In the genomic region with DNA sequence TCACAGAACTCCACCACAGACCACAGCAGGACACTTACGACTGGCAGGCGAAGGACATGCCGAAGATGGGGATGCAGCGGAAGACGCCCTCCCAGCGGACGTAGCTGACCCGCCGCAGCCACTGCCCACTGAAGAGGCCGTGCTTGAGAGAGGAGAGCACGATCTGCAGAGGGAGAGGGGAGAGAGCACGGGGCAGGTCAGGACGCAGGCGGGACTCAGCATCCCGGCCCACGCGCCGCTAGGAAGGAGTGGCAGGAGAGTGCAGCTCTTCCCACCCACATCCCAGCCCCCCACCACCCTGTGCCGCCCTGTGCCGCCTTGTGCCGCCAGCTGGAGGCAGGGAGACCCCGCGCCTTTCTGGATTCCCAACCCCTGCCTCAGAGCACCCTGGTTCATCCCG, we compare ENCODE assay signal across 21 cellular contexts. TPM values are rescaled to one million over a fixed set of nuclear protein-coding genes. Genes with fewer than 3 reads are reported as not detected.
A peak's percentile ranks its signal among the peaks of the same experiment; 100 is the strongest.
DNase-seq lines count a peak whose midpoint lies in the region; FAIRE-seq and TF ChIP-seq lines count a peak whose summit lies in the region.
"Had no signal": no experiment of that assay in that cellular context is flagged by ENCODE, and none has a peak within 500 bp of the region (broad histone marks: within the 10 kb centered on the region; RNA-seq: fewer than 3 reads in every experiment).

No MANE protein-coding gene starts in this region.

- CTCF ChIA-PET in RWPE1 (lab: Yijun Ruan, JAX) (no interaction called here), H1 (lab: Charles Lee; ENCODE audit: partially characterized antibody) (interaction anchor here (0.6 to 3.5 kb wide), 6 partner anchors 9 to 165 kb away, joined by 3 to 15 read pairs (median 4); no protein-coding TSS in a partner anchor)

- no peak overlapping the region for H4K91ac ChIP-seq in H1 (replicated peaks; ENCODE audit: insufficient read length, low read length)

- H3K9me3 Mint-ChIP-seq in type B pancreatic cell, result no peaks in the 10 kb centered on the region
- H3K9me3 Mint-ChIP-seq: CD14-positive monocyte; CD4-positive, alpha-beta memory T cell; HFFc6; IgD-negative memory B cell had no signal

- H3K4me1 ChIP-seq in BLaER1 (peaks cover 28% of the 10 kb centered on the region), H1 (replicated peaks in 1 of 4; ENCODE audit: control insufficient read depth in 3 of 4, insufficient read depth in 4 of 4, low read length in 3 of 4) (peaks cover 0 to 11% (median 0%) of the 10 kb centered on the region in 4 experiments; a peak in 3 of 7 replicates)

- no peak overlapping the region for H3K4me3 Mint-ChIP-seq in type B pancreatic cell
- H3K4me3 Mint-ChIP-seq: CD14-positive monocyte; CD4-positive, alpha-beta memory T cell; HFFc6; IgD-negative memory B cell had no signal

- no peak overlapping the region for H3K4ac ChIP-seq in H1 (replicated peaks; ENCODE audit: insufficient read length, low read depth, low read length)

- TF ChIP-seq POLR2A in H1 (IDR thresholded peaks at IDR 0.05; ENCODE audit: control extremely low read depth in 1 of 2, low read depth in 2 of 2, low read length in 2 of 2), result no peak

- H3K18ac ChIP-seq in H1 (ENCODE audit: extremely low read depth, low read length), result no peak overlapping the region

- no peak for FAIRE-seq in H1 (lab: Jason Lieb, UNC)
- FAIRE-seq: A204.1, GM12892, GM18507, H54, HepG2 had no signal

- peak overlapping the region; percentile 71; the same call in 1 of the 2 replicates for H4K8ac ChIP-seq in H1 (ENCODE audit: extremely low read depth, insufficient read depth, low read length)

- H3K4me2 ChIP-seq in BLaER1 (no peak overlapping the region), H1 (ENCODE audit: insufficient read depth in 1 of 2, low read depth in 2 of 2, low read length in 2 of 2) (no peak overlapping the region)

- no peaks in the 10 kb centered on the region for H3K23me2 ChIP-seq in H1 (ENCODE audit: low read depth, low read length)

- no peak for DNase-seq in RWPE1 (ENCODE audit: low spot score)
- DNase-seq in H1 (ENCODE audit: low read depth in 1 of 2, low spot score in 2 of 2), result no peak
- DNase-seq in iPS-NIHi11 (ENCODE audit: low spot score), result peak; percentile 25
- no peak for DNase-seq in type B pancreatic cell (ENCODE audit: extremely low spot score, unreplicated experiment)
- no peak for DNase-seq in midbrain (lab: John Stamatoyannopoulos, UW)
- DNase-seq in NCI-H2227 treated with DMSO at 0.1 percent for 48 hours (lab: John Stamatoyannopoulos, UW), result no peak
- DNase-seq: ACHN; CD4-positive, alpha-beta memory T cell; DMS153; DMS79; GDM1; GM23248; HFFc6 had no signal

- H3K79me1 ChIP-seq in H1 (ENCODE audit: low read depth, low read length), result peaks cover 4% of the 10 kb centered on the region

- no peak overlapping the region for H2BK12ac ChIP-seq in H1 (ENCODE audit: low read depth, low read length)

- H2BK120ac ChIP-seq in H1 (replicated peaks; ENCODE audit: low read depth, low read length), result no peak overlapping the region

- no peak overlapping the region for H2BK20ac ChIP-seq in H1 (ENCODE audit: low read length)

- H3K36me3 Mint-ChIP-seq in type B pancreatic cell, result peaks cover 3% of the 10 kb centered on the region

- TF ChIP-seq RAD21 in H1 (IDR thresholded peaks at IDR 0.05 in 1 of 2, conservative IDR thresholded peaks at IDR 0.05 in 1 of 2; ENCODE audit: low read depth in 2 of 2, low read length in 2 of 2), result no peak

- WGBS in H1 (ENCODE audit: extremely low coverage in 1 of 2, insufficient coverage in 1 of 2, insufficient read length in 1 of 2, insufficient replicate concordance in 2 of 2, low coverage in 1 of 2, low lambda C conversion rate in 2 of 2, missing lambda C conversion rate in 1 of 2), 2 experiments, result 91% methylated on average over 20 of the region's 24 CpGs; no CpG with 5 or more reads in 1 of the 2 experiments

- H4K20me1 ChIP-seq in BLaER1, result peaks cover 19% of the 10 kb centered on the region; the same call in 1 of the 2 replicates
- peaks cover 11 to 13% of the 10 kb centered on the region in 2 experiments for H4K20me1 ChIP-seq in H1 (replicated peaks in 1 of 2; ENCODE audit: control insufficient read depth in 1 of 2, insufficient read depth in 2 of 2, low read length in 2 of 2)

- no peak overlapping the region for H3K27ac ChIP-seq in BLaER1
- H3K27ac ChIP-seq in RWPE1, result peak overlapping the region; percentile 24
- no peak overlapping the region for H3K27ac ChIP-seq in H1 (ENCODE audit: low read depth, low read length)
- H3K27ac ChIP-seq: GM23248 had no signal

- H3K56ac ChIP-seq in H1 (replicated peaks; ENCODE audit: insufficient read length, low read depth, low read length), result no peak overlapping the region

- H3K27ac Mint-ChIP-seq in type B pancreatic cell, result no peak overlapping the region
- H3K27ac Mint-ChIP-seq: HFFc6, IgD-negative memory B cell had no signal

- H3K36me3 ChIP-seq in BLaER1 (peaks cover 86% of the 10 kb centered on the region), H1 (ENCODE audit: control insufficient read depth in 2 of 4, insufficient read depth in 4 of 4, low read length in 3 of 4) (peaks cover 2 to 8% (median 5%) of the 10 kb centered on the region in 4 experiments; a peak in 4 of 8 replicates)

- no peak overlapping the region for H3K14ac ChIP-seq in H1 (ENCODE audit: insufficient read length)

- H3K4me3 ChIP-seq in BLaER1 (no peak overlapping the region), H1 (ENCODE audit: extremely low read depth in 1 of 4, insufficient read depth in 2 of 4, low read depth in 3 of 4, low read length in 4 of 4) (no peak overlapping the region)
- H3K4me3 ChIP-seq: GM23248 had no signal

- POLR2A ChIA-PET in RWPE1 (lab: Yijun Ruan, JAX; ENCODE audit: low non-redundant PET), result no interaction called here
- POLR2A ChIA-PET in H1 (lab: Charles Lee; ENCODE audit: partially characterized antibody), result no interaction called here

- H3K9ac ChIP-seq in BLaER1, result 0 out of 2 replicates have a peak overlapping the region, but pooled peaks have one; percentile 29
- no peak overlapping the region for H3K9ac ChIP-seq in H1 (replicated peaks in 1 of 4; ENCODE audit: extremely low read depth in 1 of 4, low read depth in 3 of 4, low read length in 3 of 4)
- H3K9ac ChIP-seq: GM23248 had no signal

- no peak overlapping the region for H2AK5ac ChIP-seq in H1 (ENCODE audit: low read depth, low read length)

- TF ChIP-seq EP300 in H1 (IDR thresholded peaks at IDR 0.05; ENCODE audit: borderline replicate concordance in 1 of 2, low read depth in 2 of 2, low read length in 2 of 2), result no peak

- no peak for TF ChIP-seq CTCF in RWPE1 (conservative IDR thresholded peaks at IDR 0.05; ENCODE audit: low read depth)
- TF ChIP-seq CTCF in H1 (IDR thresholded peaks at IDR 0.05; ENCODE audit: control extremely low read depth in 1 of 3, insufficient read depth in 1 of 3, low read depth in 1 of 3, low read length in 3 of 3), result no peak
- no peak for TF ChIP-seq CTCF in type B pancreatic cell (conservative IDR thresholded peaks at IDR 0.05)

- no peak overlapping the region for H2AFZ ChIP-seq in H1 (ENCODE audit: low read length)
- H2AFZ ChIP-seq: GM23248 had no signal

- H3K23ac ChIP-seq in H1 (ENCODE audit: insufficient read length), result no peak overlapping the region

- no peak overlapping the region for H2BK15ac ChIP-seq in H1 (ENCODE audit: low read length)

- H3K79me2 ChIP-seq in H1 (ENCODE audit: control insufficient read depth in 1 of 2, insufficient read depth in 2 of 2, low read length in 2 of 2), result no peaks in the 10 kb centered on the region

- no peak overlapping the region for H4K5ac ChIP-seq in H1 (ENCODE audit: insufficient read length, low read depth, low read length)

- H3K27me3 ChIP-seq in BLaER1, result no peaks in the 10 kb centered on the region
- H3K27me3 ChIP-seq in H1 (replicated peaks in 1 of 4; ENCODE audit: control insufficient read depth in 3 of 4, extremely low read depth in 1 of 4, insufficient read depth in 3 of 4, low read length in 3 of 4), result no peaks in the 10 kb centered on the region

- no peaks in the 10 kb centered on the region for H3K27me3 Mint-ChIP-seq in type B pancreatic cell
- H3K27me3 Mint-ChIP-seq: CD4-positive, alpha-beta memory T cell; IgD-negative memory B cell had no signal

- no peak overlapping the region for H2BK5ac ChIP-seq in H1 (ENCODE audit: low read depth, low read length)

- no peaks in the 10 kb centered on the region for H3K4me1 Mint-ChIP-seq in type B pancreatic cell (ENCODE audit: unreplicated experiment)

- H3K9me3 ChIP-seq in BLaER1 (no peaks in the 10 kb centered on the region), H1 (ENCODE audit: insufficient read depth in 2 of 2, low read depth in 1 of 2, low read length in 1 of 2) (no peaks in the 10 kb centered on the region)

RNA-seq across cellular contexts. Expression of gene SLC38A10, which starts 14.5 kb away (rescaled TPM):
- total RNA-seq in H1 (2021; fragmentation: NEBNext Ultra II Directional; extraction: Animal tissue kit (Norgen Biotek cat#: 25700)), result 35.7 and 41.0 TPM in 2 replicates
- 26.4 and 44.4 TPM in 2 replicates for polyA plus RNA-seq in H1 (2011; rRNA removed)
- polyA plus RNA-seq in H1 (2011; cell fraction: cytosol; rRNA removed), result 26.3 TPM
- polyA plus RNA-seq in H1 (2011; cell fraction: nucleus; rRNA removed), result 76.9 TPM
- 24.8 to 37.5 TPM (median 34.7 TPM) in 4 replicates for polyA plus RNA-seq in H1 (2012, experiment 1 of 2)
- polyA plus RNA-seq in H1 (2012, experiment 2 of 2), result 22.5 TPM
- 29.8 TPM for polyA plus RNA-seq in H1 (2013, experiment 1 of 2)
- polyA plus RNA-seq in H1 (2013, experiment 2 of 2), result 28.9 TPM
- 35.9 and 40.0 TPM in 2 replicates for polyA minus RNA-seq in H1 (2011; rRNA and poly(A)+ RNA removed)
- polyA minus RNA-seq in H1 (2011; cell fraction: cytosol; rRNA and poly(A)+ RNA removed), result 38.1 TPM
- polyA minus RNA-seq in H1 (2011; cell fraction: nucleus; rRNA and poly(A)+ RNA removed), result 47.8 TPM
- 85.0 and 118 TPM in 2 replicates for total RNA-seq in type B pancreatic cell (ENCODE audit: low replicate concordance)

RNA-seq across cellular contexts. Expression of gene NDUFAF8, which starts 41.5 kb away (rescaled TPM):
- total RNA-seq in H1 (2021; fragmentation: NEBNext Ultra II Directional; extraction: Animal tissue kit (Norgen Biotek cat#: 25700)), result 48.9 and 60.2 TPM in 2 replicates
- 91.1 and 95.6 TPM in 2 replicates for polyA plus RNA-seq in H1 (2011; rRNA removed)
- polyA plus RNA-seq in H1 (2011; cell fraction: cytosol; rRNA removed), result 88.1 TPM
- polyA plus RNA-seq in H1 (2011; cell fraction: nucleus; rRNA removed), result 56.3 TPM
- polyA plus RNA-seq in H1 (2012, experiment 1 of 2), result 123 to 151 TPM (median 134 TPM) in 4 replicates
- polyA plus RNA-seq in H1 (2012, experiment 2 of 2), result 129 TPM
- polyA plus RNA-seq in H1 (2013, experiment 1 of 2), result 160 TPM
- 163 TPM for polyA plus RNA-seq in H1 (2013, experiment 2 of 2)
- 7.2 and 14.2 TPM in 2 replicates for polyA minus RNA-seq in H1 (2011; rRNA and poly(A)+ RNA removed)
- 20.0 TPM for polyA minus RNA-seq in H1 (2011; cell fraction: cytosol; rRNA and poly(A)+ RNA removed)
- 21.6 TPM for polyA minus RNA-seq in H1 (2011; cell fraction: nucleus; rRNA and poly(A)+ RNA removed)
- total RNA-seq in type B pancreatic cell (ENCODE audit: low replicate concordance), result 56.9 and 82.3 TPM in 2 replicates

RNA-seq across cellular contexts. Expression of gene TEPSIN, which starts 41.7 kb away (rescaled TPM):
- total RNA-seq in H1 (2021; fragmentation: NEBNext Ultra II Directional; extraction: Animal tissue kit (Norgen Biotek cat#: 25700)), result 22.9 and 26.0 TPM in 2 replicates
- polyA plus RNA-seq in H1 (2011; rRNA removed), result 28.0 and 59.8 TPM in 2 replicates
- polyA plus RNA-seq in H1 (2011; cell fraction: cytosol; rRNA removed), result 31.4 TPM
- 172 TPM for polyA plus RNA-seq in H1 (2011; cell fraction: nucleus; rRNA removed)
- polyA plus RNA-seq in H1 (2012, experiment 1 of 2), result 16.6 to 27.7 TPM (median 21.3 TPM) in 4 replicates
- polyA plus RNA-seq in H1 (2012, experiment 2 of 2), result 14.6 TPM
- polyA plus RNA-seq in H1 (2013, experiment 1 of 2), result 24.1 TPM
- 19.1 TPM for polyA plus RNA-seq in H1 (2013, experiment 2 of 2)
- polyA minus RNA-seq in H1 (2011; rRNA and poly(A)+ RNA removed), result 7.9 and 10.5 TPM in 2 replicates
- 19.7 TPM for polyA minus RNA-seq in H1 (2011; cell fraction: cytosol; rRNA and poly(A)+ RNA removed)
- 44.0 TPM for polyA minus RNA-seq in H1 (2011; cell fraction: nucleus; rRNA and poly(A)+ RNA removed)
- total RNA-seq in type B pancreatic cell (ENCODE audit: low replicate concordance), result 45.7 and 50.1 TPM in 2 replicates

RNA-seq across cellular contexts. Expression of gene CEP131, which starts 57.8 kb away (rescaled TPM):
- 22.5 and 23.2 TPM in 2 replicates for total RNA-seq in H1 (2021; fragmentation: NEBNext Ultra II Directional; extraction: Animal tissue kit (Norgen Biotek cat#: 25700))
- 5.9 and 11.5 TPM in 2 replicates for polyA plus RNA-seq in H1 (2011; rRNA removed)
- 19.5 TPM for polyA plus RNA-seq in H1 (2011; cell fraction: cytosol; rRNA removed)
- polyA plus RNA-seq in H1 (2011; cell fraction: nucleus; rRNA removed), result 51.9 TPM
- 12.1 to 30.1 TPM (median 26.5 TPM) in 4 replicates for polyA plus RNA-seq in H1 (2012, experiment 1 of 2)
- polyA plus RNA-seq in H1 (2012, experiment 2 of 2), result 11.9 TPM
- 11.2 TPM for polyA plus RNA-seq in H1 (2013, experiment 1 of 2)
- polyA plus RNA-seq in H1 (2013, experiment 2 of 2), result 10.1 TPM
- 3.9 and 4.0 TPM in 2 replicates for polyA minus RNA-seq in H1 (2011; rRNA and poly(A)+ RNA removed)
- 13.9 TPM for polyA minus RNA-seq in H1 (2011; cell fraction: cytosol; rRNA and poly(A)+ RNA removed)
- 14.3 TPM for polyA minus RNA-seq in H1 (2011; cell fraction: nucleus; rRNA and poly(A)+ RNA removed)
- 12.8 and 26.8 TPM in 2 replicates for total RNA-seq in type B pancreatic cell (ENCODE audit: low replicate concordance)
